Comparison of ENCODE assay signal across 8 cellular contexts in the genomic region with DNA sequence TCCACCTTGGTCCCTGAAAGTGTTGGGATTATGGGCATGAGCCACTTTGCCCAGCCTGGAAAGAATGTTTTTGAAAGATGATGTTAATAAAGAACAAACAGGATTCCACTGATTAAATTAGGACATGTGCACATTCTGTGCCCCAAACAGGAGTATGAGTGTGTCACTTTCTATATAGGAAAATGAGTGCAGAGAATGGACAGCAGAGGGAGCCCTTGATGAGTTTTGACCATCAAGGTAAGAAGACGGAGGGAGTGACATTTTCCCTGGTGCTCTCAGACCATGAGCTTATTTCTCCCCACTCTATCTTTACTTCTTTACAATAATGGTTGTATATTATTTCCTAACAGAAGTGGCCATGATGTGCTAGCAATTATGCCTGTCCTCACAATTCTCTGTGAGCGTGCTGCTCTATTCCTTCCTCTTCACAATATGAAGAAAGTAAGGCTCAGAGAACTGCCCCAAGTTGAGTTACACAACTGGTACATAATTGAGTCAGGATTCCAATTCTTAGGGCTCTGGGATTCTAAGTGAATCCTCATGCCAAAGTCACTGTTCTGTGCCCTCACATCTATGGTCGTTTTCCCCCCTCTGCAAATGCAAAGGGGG. TPM values are rescaled to one million over a fixed set of nuclear protein-coding genes. Genes with fewer than 3 reads are reported as not detected.
A peak's percentile ranks its signal among the peaks of the same experiment; 100 is the strongest.
DNase-seq lines count a peak whose midpoint lies in the region; ATAC-seq and TF ChIP-seq lines count a peak whose summit lies in the region.

No MANE protein-coding gene starts in this region.

- peak; percentile 82 for TF ChIP-seq RAD21 in neural cell (conservative IDR thresholded peaks at IDR 0.05)

- no peak overlapping the region for H3K9ac ChIP-seq in neural cell (ENCODE audit: low read length)

- H3K27me3 Mint-ChIP-seq in activated CD8-positive, alpha-beta memory T cell treated with anti-CD3 and anti-CD28 coated beads, Interleukin-2, amount 10 ng/mL, durations not matched to agents 7 days and 5 days = no peaks in the 10 kb centered on the region

- H3K27me3 ChIP-seq in neural cell (ENCODE audit: insufficient read depth, low read depth, low read length) = no peaks in the 10 kb centered on the region

- no peaks in the 10 kb centered on the region for H3K9me3 ChIP-seq in neural cell (ENCODE audit: low read length)

- no peak overlapping the region for H3K4me2 ChIP-seq in neural cell (ENCODE audit: low read length)

- ATAC-seq in GM18517 (IDR thresholded peaks at IDR 0.05; ENCODE audit: unreplicated experiment) (peak; percentile 68), HG03571 (IDR thresholded peaks at IDR 0.05; ENCODE audit: unreplicated experiment) (peak; percentile 61), GM21423 (IDR thresholded peaks at IDR 0.05; ENCODE audit: unreplicated experiment) (no peak)
- ATAC-seq in activated CD8-positive, alpha-beta memory T cell treated with anti-CD3 and anti-CD28 coated beads, Interleukin-2, amount 10 ng/mL, durations not matched to agents 7 days and 5 days = peak; percentile 81

- no peak overlapping the region for H3K27ac ChIP-seq in neural cell (ENCODE audit: low read length)

- H3K4me3 Mint-ChIP-seq in activated CD8-positive, alpha-beta memory T cell treated with anti-CD3 and anti-CD28 coated beads, Interleukin-2, amount 10 ng/mL, durations not matched to agents 7 days and 5 days = no peak overlapping the region

- peaks cover 3% of the 10 kb centered on the region for H3K4me1 Mint-ChIP-seq in activated CD8-positive, alpha-beta memory T cell treated with anti-CD3 and anti-CD28 coated beads, Interleukin-2, amount 10 ng/mL, durations not matched to agents 7 days and 5 days

- H3K79me2 ChIP-seq in neural cell (replicated peaks; ENCODE audit: insufficient read depth, low read length) = no peaks in the 10 kb centered on the region

- no peak for TF ChIP-seq EP300 in neural cell (conservative IDR thresholded peaks at IDR 0.05; ENCODE audit: poor library complexity, severe bottlenecking)

- H3K4me3 ChIP-seq in fibroblast of pulmonary artery (replicated peaks; ENCODE audit: low read depth, low read length) = no peak overlapping the region
- no peak overlapping the region for H3K4me3 ChIP-seq in neural cell (ENCODE audit: low read length)

- DNase-seq in AML-193 (lab: John Stamatoyannopoulos, UW) = peak; percentile 49 to 72
- peak; percentile 70 for DNase-seq in NCI-H748 treated with DMSO at 0.1 percent for 48 hours (lab: John Stamatoyannopoulos, UW)
- peak; percentile 70 for DNase-seq in activated CD8-positive, alpha-beta memory T cell treated with anti-CD3 and anti-CD28 coated beads, Interleukin-2, amount 10 ng/mL, durations not matched to agents 7 days and 5 days
- DNase-seq in fibroblast of pulmonary artery (ENCODE audit: low read depth) = peak; percentile 91

- peaks cover 4% of the 10 kb centered on the region for H3K36me3 Mint-ChIP-seq in activated CD8-positive, alpha-beta memory T cell treated with anti-CD3 and anti-CD28 coated beads, Interleukin-2, amount 10 ng/mL, durations not matched to agents 7 days and 5 days

- TF ChIP-seq CTCF in fibroblast of pulmonary artery (IDR thresholded peaks at IDR 0.05; ENCODE audit: low read length, missing control alignments) (peak; percentile 74), neural cell (IDR thresholded peaks at IDR 0.05; ENCODE audit: poor library complexity, severe bottlenecking) (peak; percentile 87)

- no peak overlapping the region for H3K27ac Mint-ChIP-seq in activated CD8-positive, alpha-beta memory T cell treated with anti-CD3 and anti-CD28 coated beads, Interleukin-2, amount 10 ng/mL, durations not matched to agents 7 days and 5 days

- CTCF ChIA-PET in activated CD8-positive, alpha-beta memory T cell treated with anti-CD3 and anti-CD28 coated beads, Interleukin-2, amount 10 ng/mL, durations not matched to agents 7 days and 5 days (lab: Charles Lee) = interaction anchor here (0.6 to 11.1 kb wide), 15 partner anchors 9 to 338 kb away, joined by 3 to 181 read pairs (median 4); a partner anchor contains a TSS

- H3K36me3 ChIP-seq in neural cell (ENCODE audit: insufficient read depth, low read length) = no peaks in the 10 kb centered on the region

- H3K9me2 ChIP-seq in neural cell (ENCODE audit: insufficient read depth, low read length) = no peaks in the 10 kb centered on the region

- H3K9me3 Mint-ChIP-seq in activated CD8-positive, alpha-beta memory T cell treated with anti-CD3 and anti-CD28 coated beads, Interleukin-2, amount 10 ng/mL, durations not matched to agents 7 days and 5 days (ENCODE audit: low read depth) = no peaks in the 10 kb centered on the region

- H4K20me1 ChIP-seq in neural cell (ENCODE audit: insufficient read depth) = no peaks in the 10 kb centered on the region

- H3F3A ChIP-seq in neural cell (ENCODE audit: insufficient read depth, low read length, poor library complexity, severe bottlenecking) = no peaks in the 10 kb centered on the region

- no peak overlapping the region for H2AFZ ChIP-seq in neural cell (ENCODE audit: low read depth, low read length)

TF ChIP-seq in neural cell, 6 proteins besides CTCF, POLR2A, EP300 and RAD21:
- TF ChIP-seq EZH2 (IDR thresholded peaks at IDR 0.05; ENCODE audit: borderline replicate concordance, insufficient read depth, low read length, poor library complexity, severe bottlenecking) (no peak), POLR2AphosphoS5 (IDR thresholded peaks at IDR 0.05) (no peak), MXI1 (conservative IDR thresholded peaks at IDR 0.05; ENCODE audit: poor library complexity, severe bottlenecking) (no peak), TAF1 (IDR thresholded peaks at IDR 0.05; ENCODE audit: low read depth) (no peak), SMC3 (conservative IDR thresholded peaks at IDR 0.05; ENCODE audit: poor library complexity) (peak; percentile 95)
- TF ChIP-seq, protein P1, sequence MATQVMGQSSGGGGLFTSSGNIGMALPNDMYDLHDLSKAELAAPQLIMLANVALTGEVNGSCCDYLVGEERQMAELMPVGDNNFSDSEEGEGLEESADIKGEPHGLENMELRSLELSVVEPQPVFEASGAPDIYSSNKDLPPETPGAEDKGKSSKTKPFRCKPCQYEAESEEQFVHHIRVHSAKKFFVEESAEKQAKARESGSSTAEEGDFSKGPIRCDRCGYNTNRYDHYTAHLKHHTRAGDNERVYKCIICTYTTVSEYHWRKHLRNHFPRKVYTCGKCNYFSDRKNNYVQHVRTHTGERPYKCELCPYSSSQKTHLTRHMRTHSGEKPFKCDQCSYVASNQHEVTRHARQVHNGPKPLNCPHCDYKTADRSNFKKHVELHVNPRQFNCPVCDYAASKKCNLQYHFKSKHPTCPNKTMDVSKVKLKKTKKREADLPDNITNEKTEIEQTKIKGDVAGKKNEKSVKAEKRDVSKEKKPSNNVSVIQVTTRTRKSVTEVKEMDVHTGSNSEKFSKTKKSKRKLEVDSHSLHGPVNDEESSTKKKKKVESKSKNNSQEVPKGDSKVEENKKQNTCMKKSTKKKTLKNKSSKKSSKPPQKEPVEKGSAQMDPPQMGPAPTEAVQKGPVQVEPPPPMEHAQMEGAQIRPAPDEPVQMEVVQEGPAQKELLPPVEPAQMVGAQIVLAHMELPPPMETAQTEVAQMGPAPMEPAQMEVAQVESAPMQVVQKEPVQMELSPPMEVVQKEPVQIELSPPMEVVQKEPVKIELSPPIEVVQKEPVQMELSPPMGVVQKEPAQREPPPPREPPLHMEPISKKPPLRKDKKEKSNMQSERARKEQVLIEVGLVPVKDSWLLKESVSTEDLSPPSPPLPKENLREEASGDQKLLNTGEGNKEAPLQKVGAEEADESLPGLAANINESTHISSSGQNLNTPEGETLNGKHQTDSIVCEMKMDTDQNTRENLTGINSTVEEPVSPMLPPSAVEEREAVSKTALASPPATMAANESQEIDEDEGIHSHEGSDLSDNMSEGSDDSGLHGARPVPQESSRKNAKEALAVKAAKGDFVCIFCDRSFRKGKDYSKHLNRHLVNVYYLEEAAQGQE (IDR thresholded peaks at IDR 0.05; ENCODE audit: borderline replicate concordance) = no peak

RNA-seq across cellular contexts. Expression of a gene that starts 20.6 kb away (rescaled TPM):
- 1,000 to 10,000 TPM; 2,001 to 2,301 TPM for total RNA-seq in activated CD8-positive, alpha-beta memory T cell treated with anti-CD3 and anti-CD28 coated beads, Interleukin-2, amount 10 ng/mL, durations not matched to agents 7 days and 5 days
- 1,507 and 1,655 TPM in 2 replicates for polyA plus RNA-seq in neural cell
- 291 and 334 TPM in 2 replicates for polyA minus RNA-seq in neural cell
